Comparison of ENCODE assay signal across 10 cellular contexts in genomic region chr4:23945521-23946017, GRCh38. TPM values are rescaled to one million over a fixed set of nuclear protein-coding genes. Genes with fewer than 3 reads are reported as not detected.
DNase-seq lines count a peak whose midpoint lies in the region; ATAC-seq, FAIRE-seq and TF ChIP-seq lines count a peak whose summit lies in the region.
"Had no signal": no experiment of that assay in that cellular context is flagged by ENCODE, and none has a peak within 500 bp of the region (broad histone marks: within the 10 kb centered on the region; RNA-seq: fewer than 3 reads in every experiment).

No MANE protein-coding gene starts in this region.

- TF ChIP-seq CTCF in HFF-Myc (IDR thresholded peaks at IDR 0.05; ENCODE audit: low read depth, low read length, missing control alignments): no peak
- no peak for TF ChIP-seq CTCF in cardiac muscle cell (IDR thresholded peaks at IDR 0.05; ENCODE audit: low read depth, low read length)

- DNase-seq in HFF-Myc (ENCODE audit: extremely low read depth, low read depth): peak; percentile 37
- peak; percentile 85 for DNase-seq in SKM-1 treated with dmso at 0.1 percent for 144 hours (lab: John Stamatoyannopoulos, UW; ENCODE audit: unreplicated experiment)
- DNase-seq in cardiac muscle cell (ENCODE audit: low read depth in 1 of 2, low spot score in 1 of 2): peak in 1 of 2 donors; percentile 79
- peak; percentile 39 for DNase-seq in small intestine
- no peak for DNase-seq in GM19238 (ENCODE audit: insufficient read length, low spot score)
- no peak for DNase-seq in stimulated activated CD4-positive, alpha-beta T cell treated with anti-CD3 and anti-CD28 coated beads, Interleukin-2, amount 100 ng/mL, for 24 hours
- DNase-seq in activated naive CD4-positive, alpha-beta T cell treated with Interleukin-2 at 50 U/mL for 16 hours: no peak
- DNase-seq: NCI-H748 treated with DMSO at 0.1 percent for 48 hours, right cardiac atrium had no signal

- H3K27me3 ChIP-seq in cardiac muscle cell (no peaks in the 10 kb centered on the region), small intestine (ENCODE audit: control insufficient read depth in 2 of 2, insufficient read depth in 2 of 2, low read length in 2 of 2) (no peaks in the 10 kb centered on the region)

- no peak for FAIRE-seq in small intestine (lab: Jason Lieb, UNC)

- H3K4me1 ChIP-seq in cardiac muscle cell (ENCODE audit: low read depth) (peaks cover 26% of the 10 kb centered on the region), small intestine (ENCODE audit: control insufficient read depth in 2 of 2, insufficient read depth in 1 of 2, low read depth in 1 of 2, low read length in 1 of 2) (no peaks in the 10 kb centered on the region)

- no peak for ATAC-seq in HG02884 (IDR thresholded peaks at IDR 0.05; ENCODE audit: unreplicated experiment)

- no peak overlapping the region for H3K4me3 ChIP-seq in HFF-Myc (replicated peaks; ENCODE audit: low read depth, low read length)
- no peak overlapping the region for H3K4me3 ChIP-seq in cardiac muscle cell
- H3K4me3 ChIP-seq in small intestine (ENCODE audit: low read depth in 1 of 2, low read length in 2 of 2): no peak overlapping the region

- 62 to 64% (median 64%) methylated on average over 6 of the region's 6 CpGs for WGBS in small intestine, 3 donors

- no peaks in the 10 kb centered on the region for H3K36me3 ChIP-seq in cardiac muscle cell
- no peaks in the 10 kb centered on the region for H3K36me3 ChIP-seq in small intestine (ENCODE audit: control insufficient read depth in 2 of 2, insufficient read depth in 2 of 2, low read length in 2 of 2)

- H3K9me3 ChIP-seq in cardiac muscle cell (ENCODE audit: low read depth) (no peaks in the 10 kb centered on the region), small intestine (ENCODE audit: control insufficient read depth, low read depth) (no peaks in the 10 kb centered on the region)

- peak overlapping the region; percentile 51 for H3K27ac ChIP-seq in cardiac muscle cell
- no peak overlapping the region for H3K27ac ChIP-seq in small intestine (ENCODE audit: low read depth in 1 of 2, low read length in 1 of 2)

RNA-seq across cellular contexts. Expression of gene PPARGC1A, which starts 55.7 kb away (rescaled TPM):
- 23.9 and 42.3 TPM in 2 replicates for total RNA-seq in cardiac muscle cell
- polyA plus RNA-seq in cardiac muscle cell: 17.7 and 28.4 TPM in 2 replicates
- polyA plus RNA-seq in small intestine: 1 to 10 TPM; 2.6 to 8.1 (median 5.4) TPM

Comparison
In these comparisons a context has a peak if more than half of its experiments do, and no peak if none do; other contexts are left out.
1. DNase-seq: peak in HFF-Myc (single experiment), SKM-1 treated with dmso at 0.1 percent for 144 hours (single experiment) and small intestine (single experiment); none in GM19238 (single experiment), stimulated activated CD4-positive, alpha-beta T cell treated with anti-CD3 and anti-CD28 coated beads, Interleukin-2, amount 100 ng/mL, for 24 hours (0 of 2) and activated naive CD4-positive, alpha-beta T cell treated with Interleukin-2 at 50 U/mL for 16 hours (single experiment).